Comparison of ENCODE assay signal across 8 cellular contexts in the genomic region with DNA sequence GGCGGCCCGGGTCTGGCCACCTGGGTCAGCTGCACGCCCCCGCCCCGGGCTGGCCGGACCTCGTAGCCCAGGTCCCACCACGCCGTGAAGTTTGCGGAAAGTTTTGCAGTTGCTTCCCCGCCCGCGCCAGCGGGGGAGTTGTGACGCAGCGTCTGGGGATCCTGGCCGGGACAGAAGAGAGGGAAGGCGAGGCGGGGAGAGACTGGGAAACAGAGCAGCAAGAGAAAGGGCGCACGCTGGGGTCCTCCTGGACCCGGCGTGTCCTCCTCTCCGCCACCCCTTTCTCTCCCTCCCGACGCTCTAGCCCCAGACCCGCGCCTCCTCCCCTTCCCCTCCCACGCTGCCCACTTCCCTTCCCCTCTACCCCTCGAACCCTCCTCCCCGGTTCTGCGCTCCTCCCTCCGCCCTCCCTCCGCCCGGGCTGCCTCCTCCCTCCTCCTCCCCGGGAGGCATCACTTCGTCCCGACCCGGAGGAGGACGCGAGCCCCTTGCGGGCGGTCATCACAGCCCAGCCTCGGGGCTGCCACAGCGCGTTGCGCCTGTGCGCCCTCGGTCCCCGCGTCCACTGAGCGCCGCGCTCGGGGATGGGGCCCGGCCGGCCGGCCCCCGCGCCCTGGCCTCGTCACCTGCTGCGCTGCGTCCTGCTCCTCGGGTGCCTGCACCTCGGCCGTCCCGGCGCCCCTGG. TPM values are rescaled to one million over a fixed set of nuclear protein-coding genes. Genes with fewer than 3 reads are reported as not detected.
DNase-seq lines count a peak whose midpoint lies in the region; TF ChIP-seq lines count a peak whose summit lies in the region.

Gene MRC2, plus strand, starts transcription at position 452 of the 685 bp plus-strand sequence. Its CDS starts 133 bp downstream, at position 585.

- peak within 1 kb of the TSS; percentile 87 for H3K4me2 ChIP-seq in mesenchymal stem cell (ENCODE audit: low read length, poor library complexity, severe bottlenecking)

- peak within 1 kb of the TSS in 1 of 2 experiments; percentile 85 for H3K23ac ChIP-seq in mesenchymal stem cell (ENCODE audit: low read length in 2 of 2)

- H3K9me3 ChIP-seq in WERI-Rb-1 (ENCODE audit: severe bottlenecking) = peaks cover 3% of the 10 kb centered on the region
- H3K9me3 ChIP-seq in endocrine pancreas (ENCODE audit: control insufficient read depth, low read length) = no peaks in the 10 kb centered on the region
- no peaks in the 10 kb centered on the region for H3K9me3 ChIP-seq in mesenchymal stem cell (ENCODE audit: control insufficient read depth, low read length)

- H3K9ac ChIP-seq in endocrine pancreas (ENCODE audit: control insufficient read depth, insufficient read depth, low read length) = peak within 1 kb of the TSS; percentile 26
- H3K9ac ChIP-seq in mesenchymal stem cell (ENCODE audit: low read length) = peak within 1 kb of the TSS; percentile 96

- peak within 1 kb of the TSS; percentile 97 for H3K18ac ChIP-seq in mesenchymal stem cell (ENCODE audit: low read depth in 1 of 2, low read length in 2 of 2)

- H3K27me3 ChIP-seq in WERI-Rb-1 (ENCODE audit: insufficient read depth, low read depth, severe bottlenecking) (no peaks in the 10 kb centered on the region), endocrine pancreas (ENCODE audit: control insufficient read depth, insufficient read depth, low read length) (no peaks in the 10 kb centered on the region), mesenchymal stem cell (ENCODE audit: control insufficient read depth in 1 of 2, insufficient read depth in 1 of 2, low read length in 2 of 2) (no peaks in the 10 kb centered on the region)

- peak within 1 kb of the TSS; percentile 87 for H4K8ac ChIP-seq in mesenchymal stem cell (ENCODE audit: low read length)

- H3K4ac ChIP-seq in mesenchymal stem cell (ENCODE audit: low read depth in 1 of 2, low read length in 2 of 2) = peak within 1 kb of the TSS; percentile 86 to 93

- H3K79me1 ChIP-seq in mesenchymal stem cell (replicated peaks; ENCODE audit: low read length, poor library complexity, severe bottlenecking) = peaks cover 4% of the 10 kb centered on the region

- H3K14ac ChIP-seq in mesenchymal stem cell (ENCODE audit: low read length in 2 of 2) = peak within 1 kb of the TSS; percentile 65 to 93

- H2BK12ac ChIP-seq in mesenchymal stem cell (ENCODE audit: low read length in 2 of 2) = peak within 1 kb of the TSS; percentile 57 to 67

- H4K91ac ChIP-seq in mesenchymal stem cell (ENCODE audit: low read length) = peak within 1 kb of the TSS; percentile 97

- peak within 1 kb of the TSS; percentile 94 for H2BK120ac ChIP-seq in mesenchymal stem cell (ENCODE audit: low read depth, low read length)

- H3K4me1 ChIP-seq in endocrine pancreas (ENCODE audit: control insufficient read depth, insufficient read depth, low read length) (no peaks in the 10 kb centered on the region), mesenchymal stem cell (ENCODE audit: control insufficient read depth, insufficient read depth, low read depth, low read length) (peaks cover 43% of the 10 kb centered on the region)

- peak within 1 kb of the TSS; percentile 73 for H2AFZ ChIP-seq in mesenchymal stem cell (ENCODE audit: low read depth, low read length)

- H3K4me3 ChIP-seq in WERI-Rb-1 (ENCODE audit: low read depth, low read length) (no peak within 1 kb of the TSS), endocrine pancreas (ENCODE audit: control insufficient read depth, insufficient read depth, low read length) (no peak within 1 kb of the TSS), mesenchymal stem cell (ENCODE audit: insufficient read depth in 1 of 2, low read depth in 1 of 2, low read length in 2 of 2) (peak within 1 kb of the TSS; percentile 87 to 89)

- DNase-seq in Daoy (ENCODE audit: low read depth) = peak; percentile 84
- peak; percentile 61 for DNase-seq in HuH-7 (ENCODE audit: low spot score)
- DNase-seq in WERI-Rb-1 = no peak
- DNase-seq in mesenchymal stem cell = peak; percentile 92
- DNase-seq in stimulated activated CD8-positive, alpha-beta memory T cell treated with anti-CD3 and anti-CD28 coated beads, Interleukin-15, amount 100 ng/mL, for 48 hours (ENCODE audit: low read depth in 2 of 2) = peak; percentile 29 to 40
- DNase-seq in HT-29 (ENCODE audit: low spot score) = no peak
- no peak for DNase-seq in COR-L47 (lab: John Stamatoyannopoulos, UW)

- H2BK5ac ChIP-seq in mesenchymal stem cell (ENCODE audit: low read depth, low read length, poor library complexity, severe bottlenecking) = peak within 1 kb of the TSS; percentile 87

- WGBS in mesenchymal stem cell = 2% methylated on average over 46 of the region's 68 CpGs

- no peaks in the 10 kb centered on the region for H3K36me3 ChIP-seq in WERI-Rb-1
- H3K36me3 ChIP-seq in endocrine pancreas (ENCODE audit: control insufficient read depth, insufficient read depth, low read length) = no peaks in the 10 kb centered on the region
- peaks cover 22 to 34% of the 10 kb centered on the region in 2 experiments for H3K36me3 ChIP-seq in mesenchymal stem cell (ENCODE audit: control insufficient read depth in 1 of 2, insufficient read depth in 2 of 2, low read depth in 1 of 2, low read length in 2 of 2)

- H3K27ac ChIP-seq in WERI-Rb-1 = peak within 1 kb of the TSS; percentile 82
- H3K27ac ChIP-seq in mesenchymal stem cell (ENCODE audit: low read length, poor library complexity, severe bottlenecking) = peak within 1 kb of the TSS; percentile 95

- no peak for TF ChIP-seq CTCF in WERI-Rb-1 (IDR thresholded peaks at IDR 0.05; ENCODE audit: low read depth, low read length)

- peak within 1 kb of the TSS; percentile 93 for H2BK15ac ChIP-seq in mesenchymal stem cell (ENCODE audit: low read depth, poor library complexity, severe bottlenecking)

- peak within 1 kb of the TSS; percentile 40 for H2AK5ac ChIP-seq in mesenchymal stem cell (ENCODE audit: low read length, severe bottlenecking)

RNA-seq across cellular contexts. Expression of gene MRC2, which starts in this region (rescaled TPM):
- 66.2 and 86.4 TPM in 2 replicates for total RNA-seq in Daoy (2014; rRNA removed; shearing (Covaris generic))
- polyA plus RNA-seq in mesenchymal stem cell (2013, experiment 1 of 2) = 173 TPM
- 168 TPM for polyA plus RNA-seq in mesenchymal stem cell (2013, experiment 2 of 2)
- total RNA-seq in HT-29 (2014; rRNA removed; shearing (Covaris generic)) = 2.4 and 2.8 TPM in 2 replicates

Comparison
In these comparisons a context has a peak if more than half of its experiments do, and no peak if none do; other contexts are left out.
1. RNA of gene MRC2 (total RNA-seq): 66.2 to 86.4 TPM in Daoy; 2.4 to 2.8 TPM in HT-29; every median in the first group is over 10 times any median in the second.
2. DNase-seq: peak in Daoy (single experiment), HuH-7 (single experiment), mesenchymal stem cell (single experiment) and stimulated activated CD8-positive, alpha-beta memory T cell treated with anti-CD3 and anti-CD28 coated beads, Interleukin-15, amount 100 ng/mL, for 48 hours (2 of 2); none in WERI-Rb-1 (single experiment), HT-29 (single experiment) and COR-L47 (single experiment).
3. H3K4me3 ChIP-seq: peak in mesenchymal stem cell (2 of 2); none in WERI-Rb-1 (single experiment) and endocrine pancreas (single experiment).